1 cellular context compared by ENCODE assay signal in the genomic region with DNA sequence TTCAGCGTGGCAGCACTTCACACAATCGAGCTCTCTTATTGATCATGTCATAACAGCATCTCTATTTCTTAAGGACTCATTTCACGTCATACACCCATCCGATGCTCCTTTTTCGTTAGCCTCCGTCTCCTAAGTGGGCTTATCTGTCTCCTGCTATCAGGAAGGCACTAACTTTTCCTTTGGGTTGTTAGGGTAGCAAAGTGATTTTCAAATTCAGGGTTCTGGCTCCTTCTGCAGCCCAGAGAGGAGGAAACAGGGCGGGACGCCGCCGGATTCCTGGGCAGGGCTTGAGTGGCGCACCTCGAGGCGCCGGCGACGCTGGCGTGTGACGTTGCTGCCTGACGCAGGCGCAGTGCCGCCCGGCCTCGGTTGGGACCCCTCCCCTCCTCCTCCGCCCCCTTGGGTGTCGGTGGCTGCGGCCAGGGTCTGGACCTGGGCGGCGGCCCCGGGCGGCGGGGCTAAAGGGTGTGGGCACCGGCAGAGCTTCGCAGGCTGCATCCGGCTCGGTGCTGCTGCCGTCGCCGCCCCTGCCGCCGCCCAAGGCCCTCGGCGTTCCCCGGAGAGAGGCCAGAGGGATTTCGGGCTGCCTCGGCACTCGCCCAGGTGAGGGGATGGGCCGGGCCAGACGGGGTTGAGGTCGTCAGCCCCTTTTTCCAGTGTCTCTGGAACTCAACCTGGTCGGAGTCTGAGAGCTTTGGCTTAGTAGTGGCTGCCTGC.
TF ChIP-seq lines count a peak whose summit lies in the region.

A gene with protein sequence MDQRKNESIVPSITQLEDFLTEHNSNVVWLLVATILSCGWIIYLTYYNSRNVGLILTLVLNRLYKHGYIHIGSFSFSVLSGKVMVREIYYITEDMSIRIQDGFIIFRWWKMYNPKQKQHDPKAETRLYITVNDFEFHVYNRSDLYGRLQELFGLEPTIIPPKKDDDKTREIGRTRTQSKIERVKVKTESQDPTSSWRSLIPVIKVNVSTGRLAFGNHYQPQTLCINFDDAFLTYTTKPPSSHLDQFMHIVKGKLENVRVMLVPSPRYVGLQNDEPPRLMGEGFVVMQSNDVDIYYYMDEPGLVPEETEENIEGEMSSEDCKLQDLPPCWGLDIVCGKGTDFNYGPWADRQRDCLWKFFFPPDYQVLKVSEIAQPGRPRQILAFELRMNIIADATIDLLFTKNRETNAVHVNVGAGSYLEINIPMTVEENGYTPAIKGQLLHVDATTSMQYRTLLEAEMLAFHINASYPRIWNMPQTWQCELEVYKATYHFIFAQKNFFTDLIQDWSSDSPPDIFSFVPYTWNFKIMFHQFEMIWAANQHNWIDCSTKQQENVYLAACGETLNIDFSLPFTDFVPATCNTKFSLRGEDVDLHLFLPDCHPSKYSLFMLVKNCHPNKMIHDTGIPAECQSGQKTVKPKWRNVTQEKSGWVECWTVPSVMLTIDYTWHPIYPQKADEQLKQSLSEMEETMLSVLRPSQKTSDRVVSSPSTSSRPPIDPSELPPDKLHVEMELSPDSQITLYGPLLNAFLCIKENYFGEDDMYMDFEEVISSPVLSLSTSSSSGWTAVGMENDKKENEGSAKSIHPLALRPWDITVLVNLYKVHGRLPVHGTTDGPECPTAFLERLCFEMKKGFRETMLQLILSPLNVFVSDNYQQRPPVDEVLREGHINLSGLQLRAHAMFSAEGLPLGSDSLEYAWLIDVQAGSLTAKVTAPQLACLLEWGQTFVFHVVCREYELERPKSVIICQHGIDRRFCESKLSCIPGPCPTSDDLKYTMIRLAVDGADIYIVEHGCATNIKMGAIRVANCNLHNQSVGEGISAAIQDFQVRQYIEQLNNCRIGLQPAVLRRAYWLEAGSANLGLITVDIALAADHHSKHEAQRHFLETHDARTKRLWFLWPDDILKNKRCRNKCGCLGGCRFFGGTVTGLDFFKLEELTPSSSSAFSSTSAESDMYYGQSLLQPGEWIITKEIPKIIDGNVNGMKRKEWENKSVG (N-terminal part only) (plus strand): TSS at position 350 of the 717 bp plus-strand sequence. CDS start 18,317 bp downstream, outside the sequence.

TF ChIP-seq in HepG2, 621 proteins besides CTCF, POLR2A, EP300 and RAD21 (continued from another document and continues in another):
- 0 out of 2 replicates have a peak, but pooled peaks have one; percentile 59 for TF ChIP-seq ZNF350 (CRISPR knock-in tag; IDR thresholded peaks at IDR 0.05; ENCODE audit: borderline replicate concordance, low read depth)
- TF ChIP-seq NR2F1 (CRISPR knock-in tag; IDR thresholded peaks at IDR 0.05): no peak
- TF ChIP-seq CEBPG (CRISPR knock-in tag; IDR thresholded peaks at IDR 0.05): no peak
- TF ChIP-seq HMG20A (CRISPR knock-in tag; IDR thresholded peaks at IDR 0.05; ENCODE audit: borderline replicate concordance): no peak
- TF ChIP-seq, protein P1, sequence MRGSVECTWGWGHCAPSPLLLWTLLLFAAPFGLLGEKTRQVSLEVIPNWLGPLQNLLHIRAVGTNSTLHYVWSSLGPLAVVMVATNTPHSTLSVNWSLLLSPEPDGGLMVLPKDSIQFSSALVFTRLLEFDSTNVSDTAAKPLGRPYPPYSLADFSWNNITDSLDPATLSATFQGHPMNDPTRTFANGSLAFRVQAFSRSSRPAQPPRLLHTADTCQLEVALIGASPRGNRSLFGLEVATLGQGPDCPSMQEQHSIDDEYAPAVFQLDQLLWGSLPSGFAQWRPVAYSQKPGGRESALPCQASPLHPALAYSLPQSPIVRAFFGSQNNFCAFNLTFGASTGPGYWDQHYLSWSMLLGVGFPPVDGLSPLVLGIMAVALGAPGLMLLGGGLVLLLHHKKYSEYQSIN (CRISPR knock-in tag; IDR thresholded peaks at IDR 0.05; ENCODE audit: borderline replicate concordance): no peak
- TF ChIP-seq, protein P2, sequence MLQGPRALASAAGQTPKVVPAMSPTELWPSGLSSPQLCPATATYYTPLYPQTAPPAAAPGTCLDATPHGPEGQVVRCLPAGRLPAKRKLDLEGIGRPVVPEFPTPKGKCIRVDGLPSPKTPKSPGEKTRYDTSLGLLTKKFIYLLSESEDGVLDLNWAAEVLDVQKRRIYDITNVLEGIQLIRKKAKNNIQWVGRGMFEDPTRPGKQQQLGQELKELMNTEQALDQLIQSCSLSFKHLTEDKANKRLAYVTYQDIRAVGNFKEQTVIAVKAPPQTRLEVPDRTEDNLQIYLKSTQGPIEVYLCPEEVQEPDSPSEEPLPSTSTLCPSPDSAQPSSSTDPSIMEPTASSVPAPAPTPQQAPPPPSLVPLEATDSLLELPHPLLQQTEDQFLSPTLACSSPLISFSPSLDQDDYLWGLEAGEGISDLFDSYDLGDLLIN (CRISPR knock-in tag; IDR thresholded peaks at IDR 0.05; ENCODE audit: borderline replicate concordance): no peak
- no peak for TF ChIP-seq BRCA1 (CRISPR knock-in tag; IDR thresholded peaks at IDR 0.05)
- TF ChIP-seq, protein P3, sequence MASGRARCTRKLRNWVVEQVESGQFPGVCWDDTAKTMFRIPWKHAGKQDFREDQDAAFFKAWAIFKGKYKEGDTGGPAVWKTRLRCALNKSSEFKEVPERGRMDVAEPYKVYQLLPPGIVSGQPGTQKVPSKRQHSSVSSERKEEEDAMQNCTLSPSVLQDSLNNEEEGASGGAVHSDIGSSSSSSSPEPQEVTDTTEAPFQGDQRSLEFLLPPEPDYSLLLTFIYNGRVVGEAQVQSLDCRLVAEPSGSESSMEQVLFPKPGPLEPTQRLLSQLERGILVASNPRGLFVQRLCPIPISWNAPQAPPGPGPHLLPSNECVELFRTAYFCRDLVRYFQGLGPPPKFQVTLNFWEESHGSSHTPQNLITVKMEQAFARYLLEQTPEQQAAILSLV (CRISPR knock-in tag; IDR thresholded peaks at IDR 0.05; ENCODE audit: borderline replicate concordance): peak; percentile 63; the same call in 1 of the 2 replicates
- TF ChIP-seq, protein P4, sequence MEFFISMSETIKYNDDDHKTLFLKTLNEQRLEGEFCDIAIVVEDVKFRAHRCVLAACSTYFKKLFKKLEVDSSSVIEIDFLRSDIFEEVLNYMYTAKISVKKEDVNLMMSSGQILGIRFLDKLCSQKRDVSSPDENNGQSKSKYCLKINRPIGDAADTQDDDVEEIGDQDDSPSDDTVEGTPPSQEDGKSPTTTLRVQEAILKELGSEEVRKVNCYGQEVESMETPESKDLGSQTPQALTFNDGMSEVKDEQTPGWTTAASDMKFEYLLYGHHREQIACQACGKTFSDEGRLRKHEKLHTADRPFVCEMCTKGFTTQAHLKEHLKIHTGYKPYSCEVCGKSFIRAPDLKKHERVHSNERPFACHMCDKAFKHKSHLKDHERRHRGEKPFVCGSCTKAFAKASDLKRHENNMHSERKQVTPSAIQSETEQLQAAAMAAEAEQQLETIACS (CRISPR knock-in tag; IDR thresholded peaks at IDR 0.05): no peak
- TF ChIP-seq, protein P5, sequence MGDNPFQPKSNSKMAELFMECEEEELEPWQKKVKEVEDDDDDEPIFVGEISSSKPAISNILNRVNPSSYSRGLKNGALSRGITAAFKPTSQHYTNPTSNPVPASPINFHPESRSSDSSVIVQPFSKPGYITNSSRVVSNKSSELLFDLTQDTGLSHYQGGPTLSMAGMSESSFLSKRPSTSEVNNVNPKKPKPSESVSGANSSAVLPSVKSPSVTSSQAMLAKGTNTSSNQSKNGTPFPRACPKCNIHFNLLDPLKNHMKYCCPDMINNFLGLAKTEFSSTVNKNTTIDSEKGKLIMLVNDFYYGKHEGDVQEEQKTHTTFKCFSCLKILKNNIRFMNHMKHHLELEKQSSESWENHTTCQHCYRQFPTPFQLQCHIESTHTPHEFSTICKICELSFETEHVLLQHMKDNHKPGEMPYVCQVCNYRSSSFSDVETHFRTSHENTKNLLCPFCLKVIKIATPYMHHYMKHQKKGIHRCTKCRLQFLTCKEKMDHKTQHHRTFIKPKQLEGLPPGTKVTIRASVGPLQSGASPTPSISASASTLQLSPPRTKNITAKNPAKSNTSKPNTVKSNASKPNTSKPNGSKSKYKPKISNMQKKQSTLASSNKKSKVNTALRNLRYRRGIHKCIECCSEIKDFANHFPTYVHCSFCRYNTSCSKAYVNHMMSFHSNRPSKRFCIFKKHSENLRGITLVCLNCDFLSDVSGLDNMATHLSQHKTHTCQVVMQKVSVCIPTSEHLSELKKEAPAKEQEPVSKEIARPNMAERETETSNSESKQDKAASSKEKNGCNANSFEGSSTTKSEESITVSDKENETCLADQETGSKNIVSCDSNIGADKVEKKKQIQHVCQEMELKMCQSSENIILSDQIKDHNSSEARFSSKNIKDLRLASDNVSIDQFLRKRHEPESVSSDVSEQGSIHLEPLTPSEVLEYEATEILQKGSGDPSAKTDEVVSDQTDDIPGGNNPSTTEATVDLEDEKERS (CRISPR knock-in tag; IDR thresholded peaks at IDR 0.05): peak; percentile 48; the same call in 1 of the 2 replicates
- no peak for TF ChIP-seq ZNF30 (CRISPR knock-in tag; IDR thresholded peaks at IDR 0.05)
- no peak for TF ChIP-seq NPAS2 (CRISPR knock-in tag; IDR thresholded peaks at IDR 0.05; ENCODE audit: borderline replicate concordance)
- TF ChIP-seq ZNF496 (CRISPR knock-in tag; IDR thresholded peaks at IDR 0.05; ENCODE audit: insufficient replicate concordance): no peak
- TF ChIP-seq MED1 (CRISPR knock-in tag; IDR thresholded peaks at IDR 0.05): no peak
- TF ChIP-seq, protein P6, sequence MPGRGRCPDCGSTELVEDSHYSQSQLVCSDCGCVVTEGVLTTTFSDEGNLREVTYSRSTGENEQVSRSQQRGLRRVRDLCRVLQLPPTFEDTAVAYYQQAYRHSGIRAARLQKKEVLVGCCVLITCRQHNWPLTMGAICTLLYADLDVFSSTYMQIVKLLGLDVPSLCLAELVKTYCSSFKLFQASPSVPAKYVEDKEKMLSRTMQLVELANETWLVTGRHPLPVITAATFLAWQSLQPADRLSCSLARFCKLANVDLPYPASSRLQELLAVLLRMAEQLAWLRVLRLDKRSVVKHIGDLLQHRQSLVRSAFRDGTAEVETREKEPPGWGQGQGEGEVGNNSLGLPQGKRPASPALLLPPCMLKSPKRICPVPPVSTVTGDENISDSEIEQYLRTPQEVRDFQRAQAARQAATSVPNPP (CRISPR knock-in tag; IDR thresholded peaks at IDR 0.05): no peak
- no peak for TF ChIP-seq CEBPB (IDR thresholded peaks at IDR 0.05; ENCODE audit: borderline replicate concordance, low read depth, low read length)
- 0 out of 2 replicates have a peak, but pooled peaks have one; percentile 24 for TF ChIP-seq ZNF317 (CRISPR knock-in tag; IDR thresholded peaks at IDR 0.05)
- TF ChIP-seq REPIN1 (CRISPR knock-in tag; IDR thresholded peaks at IDR 0.05; ENCODE audit: borderline replicate concordance, low read depth): no peak
- TF ChIP-seq JUND (CRISPR knock-in tag; IDR thresholded peaks at IDR 0.05): no peak
- TF ChIP-seq XRCC5 (optimal IDR thresholded peaks at IDR 0.05; ENCODE audit: low read length): peak; percentile 17
- TF ChIP-seq, protein P7, sequence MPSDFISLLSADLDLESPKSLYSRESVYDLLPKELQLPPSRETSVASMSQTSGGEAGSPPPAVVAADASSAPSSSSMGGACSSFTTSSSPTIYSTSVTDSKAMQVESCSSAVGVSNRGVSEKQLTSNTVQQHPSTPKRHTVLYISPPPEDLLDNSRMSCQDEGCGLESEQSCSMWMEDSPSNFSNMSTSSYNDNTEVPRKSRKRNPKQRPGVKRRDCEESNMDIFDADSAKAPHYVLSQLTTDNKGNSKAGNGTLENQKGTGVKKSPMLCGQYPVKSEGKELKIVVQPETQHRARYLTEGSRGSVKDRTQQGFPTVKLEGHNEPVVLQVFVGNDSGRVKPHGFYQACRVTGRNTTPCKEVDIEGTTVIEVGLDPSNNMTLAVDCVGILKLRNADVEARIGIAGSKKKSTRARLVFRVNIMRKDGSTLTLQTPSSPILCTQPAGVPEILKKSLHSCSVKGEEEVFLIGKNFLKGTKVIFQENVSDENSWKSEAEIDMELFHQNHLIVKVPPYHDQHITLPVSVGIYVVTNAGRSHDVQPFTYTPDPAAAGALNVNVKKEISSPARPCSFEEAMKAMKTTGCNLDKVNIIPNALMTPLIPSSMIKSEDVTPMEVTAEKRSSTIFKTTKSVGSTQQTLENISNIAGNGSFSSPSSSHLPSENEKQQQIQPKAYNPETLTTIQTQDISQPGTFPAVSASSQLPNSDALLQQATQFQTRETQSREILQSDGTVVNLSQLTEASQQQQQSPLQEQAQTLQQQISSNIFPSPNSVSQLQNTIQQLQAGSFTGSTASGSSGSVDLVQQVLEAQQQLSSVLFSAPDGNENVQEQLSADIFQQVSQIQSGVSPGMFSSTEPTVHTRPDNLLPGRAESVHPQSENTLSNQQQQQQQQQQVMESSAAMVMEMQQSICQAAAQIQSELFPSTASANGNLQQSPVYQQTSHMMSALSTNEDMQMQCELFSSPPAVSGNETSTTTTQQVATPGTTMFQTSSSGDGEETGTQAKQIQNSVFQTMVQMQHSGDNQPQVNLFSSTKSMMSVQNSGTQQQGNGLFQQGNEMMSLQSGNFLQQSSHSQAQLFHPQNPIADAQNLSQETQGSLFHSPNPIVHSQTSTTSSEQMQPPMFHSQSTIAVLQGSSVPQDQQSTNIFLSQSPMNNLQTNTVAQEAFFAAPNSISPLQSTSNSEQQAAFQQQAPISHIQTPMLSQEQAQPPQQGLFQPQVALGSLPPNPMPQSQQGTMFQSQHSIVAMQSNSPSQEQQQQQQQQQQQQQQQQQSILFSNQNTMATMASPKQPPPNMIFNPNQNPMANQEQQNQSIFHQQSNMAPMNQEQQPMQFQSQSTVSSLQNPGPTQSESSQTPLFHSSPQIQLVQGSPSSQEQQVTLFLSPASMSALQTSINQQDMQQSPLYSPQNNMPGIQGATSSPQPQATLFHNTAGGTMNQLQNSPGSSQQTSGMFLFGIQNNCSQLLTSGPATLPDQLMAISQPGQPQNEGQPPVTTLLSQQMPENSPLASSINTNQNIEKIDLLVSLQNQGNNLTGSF (CRISPR knock-in tag; IDR thresholded peaks at IDR 0.05): no peak
- no peak for TF ChIP-seq TGIF2 (CRISPR knock-in tag; IDR thresholded peaks at IDR 0.05)
- TF ChIP-seq ZNF768 (CRISPR knock-in tag; IDR thresholded peaks at IDR 0.05): no peak; the same call in 1 of the 2 replicates
- no peak for TF ChIP-seq ZC3H13 (CRISPR knock-in tag; IDR thresholded peaks at IDR 0.05)
- TF ChIP-seq PAWR (CRISPR knock-in tag; IDR thresholded peaks at IDR 0.05; ENCODE audit: borderline replicate concordance): no peak
- no peak for TF ChIP-seq TAF15 (IDR thresholded peaks at IDR 0.05; ENCODE audit: low read depth, low read length, poor library complexity, severe bottlenecking)
- TF ChIP-seq, protein P8, sequence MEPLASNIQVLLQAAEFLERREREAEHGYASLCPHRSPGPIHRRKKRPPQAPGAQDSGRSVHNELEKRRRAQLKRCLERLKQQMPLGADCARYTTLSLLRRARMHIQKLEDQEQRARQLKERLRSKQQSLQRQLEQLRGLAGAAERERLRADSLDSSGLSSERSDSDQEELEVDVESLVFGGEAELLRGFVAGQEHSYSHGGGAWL (CRISPR knock-in tag; IDR thresholded peaks at IDR 0.05): peak; percentile 37; the same call in 1 of the 2 replicates
- TF ChIP-seq CENPX (CRISPR knock-in tag; IDR thresholded peaks at IDR 0.05): no peak
- TF ChIP-seq, protein P9, sequence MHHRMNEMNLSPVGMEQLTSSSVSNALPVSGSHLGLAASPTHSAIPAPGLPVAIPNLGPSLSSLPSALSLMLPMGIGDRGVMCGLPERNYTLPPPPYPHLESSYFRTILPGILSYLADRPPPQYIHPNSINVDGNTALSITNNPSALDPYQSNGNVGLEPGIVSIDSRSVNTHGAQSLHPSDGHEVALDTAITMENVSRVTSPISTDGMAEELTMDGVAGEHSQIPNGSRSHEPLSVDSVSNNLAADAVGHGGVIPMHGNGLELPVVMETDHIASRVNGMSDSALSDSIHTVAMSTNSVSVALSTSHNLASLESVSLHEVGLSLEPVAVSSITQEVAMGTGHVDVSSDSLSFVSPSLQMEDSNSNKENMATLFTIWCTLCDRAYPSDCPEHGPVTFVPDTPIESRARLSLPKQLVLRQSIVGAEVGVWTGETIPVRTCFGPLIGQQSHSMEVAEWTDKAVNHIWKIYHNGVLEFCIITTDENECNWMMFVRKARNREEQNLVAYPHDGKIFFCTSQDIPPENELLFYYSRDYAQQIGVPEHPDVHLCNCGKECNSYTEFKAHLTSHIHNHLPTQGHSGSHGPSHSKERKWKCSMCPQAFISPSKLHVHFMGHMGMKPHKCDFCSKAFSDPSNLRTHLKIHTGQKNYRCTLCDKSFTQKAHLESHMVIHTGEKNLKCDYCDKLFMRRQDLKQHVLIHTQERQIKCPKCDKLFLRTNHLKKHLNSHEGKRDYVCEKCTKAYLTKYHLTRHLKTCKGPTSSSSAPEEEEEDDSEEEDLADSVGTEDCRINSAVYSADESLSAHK (CRISPR knock-in tag; IDR thresholded peaks at IDR 0.05; ENCODE audit: borderline replicate concordance): no peak
- 0 out of 2 replicates have a peak, but pooled peaks have one; percentile 26 for TF ChIP-seq KDM4B (CRISPR knock-in tag; IDR thresholded peaks at IDR 0.05)
